Comparison of ENCODE assay signal across 8 cellular contexts in genomic region chr14:106564058-106564643, GRCh38.
A peak's percentile ranks its signal among the peaks of the same experiment; 100 is the strongest.
DNase-seq lines count a peak whose midpoint lies in the region; ATAC-seq, FAIRE-seq and TF ChIP-seq lines count a peak whose summit lies in the region.

No MANE protein-coding gene starts in this region.

- H3K9me3 ChIP-seq in left lung (no peaks in the 10 kb centered on the region), neuronal stem cell (replicated peaks in 1 of 2; ENCODE audit: control insufficient read depth in 2 of 2, insufficient read depth in 1 of 2, low read depth in 1 of 2, low read length in 2 of 2) (peaks cover 0 to 33% of the 10 kb centered on the region in 2 donors)

- FAIRE-seq in GM12891 (lab: Jason Lieb, UNC), result peak; percentile 55

- H3K27me3 ChIP-seq in left lung (peaks cover 0 to 9% of the 10 kb centered on the region in 2 donors), neuronal stem cell (ENCODE audit: control insufficient read depth in 3 of 3, insufficient read depth in 3 of 3, low read depth in 1 of 3, low read length in 3 of 3) (no peaks in the 10 kb centered on the region)

- intact Hi-C loops in left lung (cut with DNase I), result no loop called here

- POLR2A ChIA-PET in activated CD8-positive, alpha-beta T cell treated with anti-CD3 and anti-CD28 coated beads, Interleukin-2, amount 10 ng/mL, durations not matched to agents 7 days and 5 days (lab: Charles Lee), result no interaction called here

- no peak overlapping the region for H4K8ac ChIP-seq in neuronal stem cell (ENCODE audit: low read depth, low read length)

- H2AK5ac ChIP-seq in neuronal stem cell (ENCODE audit: low read depth, low read length), result no peak overlapping the region

- H4K91ac ChIP-seq in neuronal stem cell (ENCODE audit: low read depth, low read length, poor library complexity), result no peak overlapping the region

- no peak overlapping the region for H3K4ac ChIP-seq in neuronal stem cell (ENCODE audit: low read length)

- no peaks in the 10 kb centered on the region for H3K79me1 ChIP-seq in neuronal stem cell (ENCODE audit: low read depth, low read length)

- no peak overlapping the region for H2AFZ ChIP-seq in neuronal stem cell (ENCODE audit: low read length)

- no peak overlapping the region for H3K9ac ChIP-seq in neuronal stem cell (ENCODE audit: low read depth, low read length, poor library complexity)

- no peak for TF ChIP-seq POLR2A in GM12891 (IDR thresholded peaks at IDR 0.05; ENCODE audit: low read depth, low read length)

- H3K4me3 ChIP-seq in left lung (no peak overlapping the region), neuronal stem cell (ENCODE audit: low read length in 2 of 2) (peak overlapping the region in 1 of 2 donors; percentile 34)

- peaks cover 35% of the 10 kb centered on the region for H3K27me3 Mint-ChIP-seq in activated CD8-positive, alpha-beta T cell treated with anti-CD3 and anti-CD28 coated beads, Interleukin-2, amount 10 ng/mL, durations not matched to agents 7 days and 5 days (ENCODE audit: low read depth)

- H3K14ac ChIP-seq in neuronal stem cell (ENCODE audit: low read length), result no peak overlapping the region

- no peak overlapping the region for H2BK120ac ChIP-seq in neuronal stem cell (ENCODE audit: low read depth, low read length)

- H3K4me1 ChIP-seq in left lung (no peaks in the 10 kb centered on the region), neuronal stem cell (ENCODE audit: control insufficient read depth in 2 of 2, insufficient read depth in 1 of 2, low read depth in 1 of 2, low read length in 2 of 2) (no peaks in the 10 kb centered on the region)

- CTCF ChIA-PET in activated CD8-positive, alpha-beta T cell treated with anti-CD3 and anti-CD28 coated beads, Interleukin-2, amount 10 ng/mL, durations not matched to agents 7 days and 5 days (lab: Charles Lee), result interaction anchor here (0.6 to 6.4 kb wide), 33 partner anchors 9 to 190 kb away, joined by 3 to 29 read pairs (median 5); no protein-coding TSS in a partner anchor

- no peaks in the 10 kb centered on the region for H3K36me3 ChIP-seq in left lung
- no peaks in the 10 kb centered on the region for H3K36me3 ChIP-seq in neuronal stem cell (replicated peaks in 1 of 2; ENCODE audit: control insufficient read depth in 2 of 2, insufficient read depth in 2 of 2, low read length in 2 of 2)

- WGBS in neuronal stem cell (ENCODE audit: extremely low coverage in 2 of 2, insufficient read length in 2 of 2, insufficient replicate concordance in 1 of 2), 2 donors, result no CpG with 5 or more reads among the region's 14 CpGs

- no peak overlapping the region for H3K18ac ChIP-seq in neuronal stem cell (ENCODE audit: low read length)

- no peaks in the 10 kb centered on the region for H3K4me1 Mint-ChIP-seq in activated CD8-positive, alpha-beta T cell treated with anti-CD3 and anti-CD28 coated beads, Interleukin-2, amount 10 ng/mL, durations not matched to agents 7 days and 5 days (ENCODE audit: low read depth)

- no peak overlapping the region for H2BK12ac ChIP-seq in neuronal stem cell (ENCODE audit: low read length)

- H3K27ac Mint-ChIP-seq in activated CD8-positive, alpha-beta T cell treated with anti-CD3 and anti-CD28 coated beads, Interleukin-2, amount 10 ng/mL, durations not matched to agents 7 days and 5 days, result no peak overlapping the region

- H2BK5ac ChIP-seq in neuronal stem cell (ENCODE audit: low read length), result no peak overlapping the region

- no peaks in the 10 kb centered on the region for H3K9me3 Mint-ChIP-seq in activated CD8-positive, alpha-beta T cell treated with anti-CD3 and anti-CD28 coated beads, Interleukin-2, amount 10 ng/mL, durations not matched to agents 7 days and 5 days (ENCODE audit: insufficient read depth)

- TF ChIP-seq CTCF in left lung (IDR thresholded peaks at IDR 0.05), result peak; percentile 42 to 53

- peak; percentile 77 for ATAC-seq in activated CD8-positive, alpha-beta T cell treated with anti-CD3 and anti-CD28 coated beads, Interleukin-2, amount 10 ng/mL, durations not matched to agents 7 days and 5 days
- peak; percentile 42 for ATAC-seq in left lung

- H3K23ac ChIP-seq in neuronal stem cell (ENCODE audit: low read depth, low read length, poor library complexity), result no peak overlapping the region

- no peak overlapping the region for H3K27ac ChIP-seq in left lung
- no peak overlapping the region for H3K27ac ChIP-seq in neuronal stem cell (replicated peaks; ENCODE audit: low read length)

- H3K36me3 Mint-ChIP-seq in activated CD8-positive, alpha-beta T cell treated with anti-CD3 and anti-CD28 coated beads, Interleukin-2, amount 10 ng/mL, durations not matched to agents 7 days and 5 days (ENCODE audit: low read depth), result no peaks in the 10 kb centered on the region

- H3K4me3 Mint-ChIP-seq in activated CD8-positive, alpha-beta T cell treated with anti-CD3 and anti-CD28 coated beads, Interleukin-2, amount 10 ng/mL, durations not matched to agents 7 days and 5 days, result no peak overlapping the region

- H2BK15ac ChIP-seq in neuronal stem cell (ENCODE audit: low read length), result no peak overlapping the region

- DNase-seq in GM12891 (ENCODE audit: insufficient read length, low spot score) (peak; percentile 43), NCI-H2107 treated with DMSO at 0.1 percent for 48 hours (lab: John Stamatoyannopoulos, UW; ENCODE audit: unreplicated experiment) (peak; percentile 73), left lung (no peak), NCI-H2171 (lab: John Stamatoyannopoulos, UW) (no peak), NCI-H2171 treated with DMSO at 0.1 percent for 48 hours (lab: John Stamatoyannopoulos, UW) (no peak), neuronal stem cell (ENCODE audit: low spot score) (no peak), ecto neural progenitor cell (ENCODE audit: low spot score) (no peak)
- DNase-seq in activated CD8-positive, alpha-beta T cell treated with anti-CD3 and anti-CD28 coated beads, Interleukin-2, amount 10 ng/mL, durations not matched to agents 7 days and 5 days, result peak; percentile 79

- no peak overlapping the region for H3K4me2 ChIP-seq in neuronal stem cell (ENCODE audit: insufficient read depth, low read length, poor library complexity, severe bottlenecking)

TF ChIP-seq in GM12891, 5 proteins besides CTCF, POLR2A, EP300 and RAD21:
- TF ChIP-seq PAX5 (IDR thresholded peaks at IDR 0.05; ENCODE audit: insufficient read depth, low read length, severe bottlenecking) (no peak), POU2F2 (IDR thresholded peaks at IDR 0.05; ENCODE audit: low read depth, low read length) (no peak), POLR2AphosphoS5 (IDR thresholded peaks at IDR 0.05; ENCODE audit: low read depth, low read length) (no peak), TAF1 (IDR thresholded peaks at IDR 0.05; ENCODE audit: low read depth, low read length) (no peak), SPI1 (IDR thresholded peaks at IDR 0.05; ENCODE audit: low read depth, low read length) (peak; percentile 19; the same call in 1 of the 2 replicates)

Comparison
In these comparisons a context has a peak if more than half of its experiments do, and no peak if none do; other contexts are left out.
1. DNase-seq: peak in GM12891 (single experiment), NCI-H2107 treated with DMSO at 0.1 percent for 48 hours (single experiment) and activated CD8-positive, alpha-beta T cell treated with anti-CD3 and anti-CD28 coated beads, Interleukin-2, amount 10 ng/mL, durations not matched to agents 7 days and 5 days (single experiment); none in left lung (0 of 2), NCI-H2171 (single experiment), NCI-H2171 treated with DMSO at 0.1 percent for 48 hours (single experiment), neuronal stem cell (single experiment) and ecto neural progenitor cell (single experiment).